ENCODE assay signal across 8 cellular contexts in the genomic region with DNA sequence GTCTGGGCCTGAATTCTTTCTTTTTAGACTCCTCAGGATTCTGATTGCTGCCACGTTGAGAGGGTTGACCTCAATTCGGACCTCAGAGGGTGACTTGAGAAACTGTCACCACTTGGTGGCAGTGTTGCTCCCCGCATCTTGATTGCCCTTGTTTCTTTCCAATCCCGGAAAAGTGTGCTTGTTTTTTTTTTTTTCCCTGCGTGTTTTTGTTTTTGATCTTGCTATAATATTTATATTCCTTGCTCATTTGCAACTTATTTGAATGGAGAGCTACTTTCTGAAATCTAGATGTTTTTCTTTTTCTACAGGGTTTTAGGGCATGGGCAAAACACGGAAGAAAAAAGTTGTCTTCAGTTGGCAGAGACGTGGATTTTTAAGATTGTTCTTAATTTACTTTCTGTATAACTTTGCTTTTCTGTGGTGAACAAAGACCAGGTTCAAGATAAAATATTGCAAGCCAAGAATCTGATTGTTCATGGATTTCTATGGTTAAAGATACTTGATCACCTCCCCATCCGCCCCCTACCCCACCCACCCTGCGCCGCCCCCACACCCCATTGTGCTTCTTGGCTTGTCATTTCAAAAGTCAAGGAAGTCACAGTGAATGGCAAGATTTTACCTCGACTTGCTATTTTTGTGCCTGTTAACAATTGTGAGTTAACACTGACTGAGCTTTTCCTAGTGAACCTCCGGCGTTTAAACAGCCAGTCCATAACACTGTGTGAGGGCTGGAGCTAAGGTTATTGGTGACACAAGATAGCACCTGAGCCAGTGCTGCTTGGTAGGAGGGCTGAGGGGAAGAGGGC.
A peak's percentile ranks its signal among the peaks of the same experiment; 100 is the strongest.
DNase-seq lines count a peak whose midpoint lies in the region; ATAC-seq and TF ChIP-seq lines count a peak whose summit lies in the region.

No MANE protein-coding gene starts in this region.

- DNase-seq in AG09309 (ENCODE audit: low read depth) (no peak), GM19240 (ENCODE audit: insufficient read length, low spot score) (peak; percentile 17), NCI-H128 (lab: John Stamatoyannopoulos, UW; ENCODE audit: unreplicated experiment) (peak; percentile 31), UCSD-AML1 (lab: John Stamatoyannopoulos, UW; ENCODE audit: unreplicated experiment) (peak; percentile 62), iPS-NIHi7 (ENCODE audit: extremely low spot score) (peak; percentile 78), spleen (no peak)

- no peak for TF ChIP-seq POLR2A in spleen (IDR thresholded peaks at IDR 0.05)

- H3K4me3 Mint-ChIP-seq in brain: peak overlapping the region; percentile 35 to 77 (median 62)

- no peaks in the 10 kb centered on the region for H3K27me3 ChIP-seq in spleen (replicated peaks in 1 of 7)

- intact Hi-C loops in spleen (cut with DNase I; ENCODE audit: low total_unique reads): loop anchor here (5.0 to 10.0 kb wide), 3 partner anchors 115 to 670 kb away; no protein-coding TSS in a partner anchor

- peaks cover 0 to 16% (median 10%) of the 10 kb centered on the region in 6 donors for H3K4me1 ChIP-seq in spleen

- TF ChIP-seq CTCF in AG09309 (IDR thresholded peaks at IDR 0.05; ENCODE audit: control insufficient read depth, insufficient read depth, low read depth, low read length, missing control alignments) (peak; percentile 77), brain (conservative IDR thresholded peaks at IDR 0.05) (peak; percentile 90 to 96), spleen (IDR thresholded peaks at IDR 0.05 in 8 of 11, conservative IDR thresholded peaks at IDR 0.05 in 3 of 11) (peak; percentile 70 to 91 (median 80))

- peaks cover 9% of the 10 kb centered on the region for H3K36me3 Mint-ChIP-seq in brain

- ATAC-seq in HG03159 (IDR thresholded peaks at IDR 0.05; ENCODE audit: unreplicated experiment): no peak

- H3K9me3 ChIP-seq in spleen: no peaks in the 10 kb centered on the region

- H3K27ac Mint-ChIP-seq in brain: peak overlapping the region; percentile 10 to 82 (median 51)

- H3K9me3 Mint-ChIP-seq in brain: no peaks in the 10 kb centered on the region

- 25 to 37% (median 34%) methylated on average over 13 of the region's 13 CpGs for WGBS in spleen, 5 donors

- peaks cover 3% of the 10 kb centered on the region for H3K27me3 Mint-ChIP-seq in brain

- H3K4me1 Mint-ChIP-seq in brain: peaks cover 30% of the 10 kb centered on the region

- H3K27ac ChIP-seq in spleen: peak overlapping the region in 5 of 8 donors; percentile 29 to 52 (median 43)

- no peak overlapping the region for H3K4me3 ChIP-seq in AG09309 (ENCODE audit: control insufficient read depth, low read depth, low read length)
- H3K4me3 ChIP-seq in spleen: peak overlapping the region in 3 of 8 donors; percentile 6 to 47 (median 30)

- peaks cover 0 to 85% (median 37%) of the 10 kb centered on the region in 6 donors for H3K36me3 ChIP-seq in spleen

Comparison
In these comparisons a context has a peak if more than half of its experiments do, and no peak if none do; other contexts are left out.
1. DNase-seq: peak in GM19240 (single experiment), NCI-H128 (single experiment), UCSD-AML1 (single experiment) and iPS-NIHi7 (single experiment); none in AG09309 (single experiment) and spleen (single experiment).
2. Peak in every context shown above with its lines, with median percentiles within 50 percentile points of each other: CTCF ChIP-seq.